ENCODE assay signal across 9 cellular contexts in genomic region chr11:68014157-68014965, GRCh38. TPM values are rescaled to one million over a fixed set of nuclear protein-coding genes. Genes with fewer than 3 reads are reported as not detected.
DNase-seq lines count a peak whose midpoint lies in the region; ATAC-seq, FAIRE-seq and TF ChIP-seq lines count a peak whose summit lies in the region.
"Had no signal": no experiment of that assay in that cellular context is flagged by ENCODE, and none has a peak within 500 bp of the region (broad histone marks: within the 10 kb centered on the region; RNA-seq: fewer than 3 reads in every experiment).

No MANE protein-coding gene starts in this region.

- TF ChIP-seq POLR2A in HepG2 (IDR thresholded peaks at IDR 0.05; ENCODE audit: insufficient read depth in 1 of 2, low read depth in 2 of 2, low read length in 2 of 2): no peak
- no peak for TF ChIP-seq POLR2A in right lobe of liver (IDR thresholded peaks at IDR 0.05)
- TF ChIP-seq POLR2A in GM12892 (IDR thresholded peaks at IDR 0.05; ENCODE audit: low read depth, low read length): no peak

- H3K36me3 ChIP-seq in HepG2 (replicated peaks in 1 of 2; ENCODE audit: control insufficient read depth in 1 of 2, insufficient read depth in 2 of 2, low read length in 2 of 2) (no peaks in the 10 kb centered on the region), right lobe of liver (no peaks in the 10 kb centered on the region), ascending aorta (no peaks in the 10 kb centered on the region), left lung (peaks cover 0 to 15% of the 10 kb centered on the region in 2 donors)

- no peak for TF ChIP-seq CTCF in HepG2 (CRISPR knock-in tag; IDR thresholded peaks at IDR 0.05)
- no peak for TF ChIP-seq CTCF in right lobe of liver (IDR thresholded peaks at IDR 0.05)
- no peak for TF ChIP-seq CTCF in ascending aorta (IDR thresholded peaks at IDR 0.05)
- TF ChIP-seq CTCF in left lung (IDR thresholded peaks at IDR 0.05): no peak

- FAIRE-seq in HepG2 (lab: Jason Lieb, UNC) (no peak), GM12892 (lab: Jason Lieb, UNC) (no peak)

- WGBS in HepG2 (ENCODE audit: low lambda C conversion rate): 80% methylated on average over 10 of the region's 17 CpGs
- WGBS in right lobe of liver (ENCODE audit: insufficient coverage, low coverage, low lambda C conversion rate, missing lambda C conversion rate): 49% methylated on average over 2 of the region's 17 CpGs

- CTCF ChIA-PET in HepG2 (lab: Yijun Ruan, JAX; ENCODE audit: low intra/inter-chr PET ratio, low total read pairs): no interaction called here

- H3K79me2 ChIP-seq in HepG2 (ENCODE audit: insufficient read depth, low read length): no peaks in the 10 kb centered on the region

- H3K27ac ChIP-seq in HepG2 (ENCODE audit: extremely low read length, insufficient read depth, low read length) (peak overlapping the region; percentile 74), right lobe of liver (no peak overlapping the region), ascending aorta (peak overlapping the region; percentile 50 to 56), left lung (peak overlapping the region; percentile 65 to 85)

- H3K4me2 ChIP-seq in HepG2 (ENCODE audit: low read depth, low read length): 0 out of 2 replicates have a peak overlapping the region, but pooled peaks have one; percentile 2

- H3K4me3 ChIP-seq in HepG2 (replicated peaks in 1 of 3; ENCODE audit: insufficient read depth in 1 of 3, low read depth in 2 of 3, low read length in 3 of 3) (no peak overlapping the region), right lobe of liver (no peak overlapping the region), ascending aorta (no peak overlapping the region), left lung (no peak overlapping the region)

- POLR2A ChIA-PET in HepG2 (lab: Yijun Ruan, JAX): no interaction called here

- in situ Hi-C loops in HepG2 (cut with HindIII; ENCODE audit: extremely low pct_ligation_motif_present, low pct_unique_long_range_greater_than_20kb): no loop called here

- H3K9ac ChIP-seq in HepG2 (ENCODE audit: insufficient read depth, low read depth, low read length): peak overlapping the region; percentile 56

- H3K9me3 ChIP-seq in HepG2 (ENCODE audit: low read length): no peaks in the 10 kb centered on the region
- no peaks in the 10 kb centered on the region for H3K9me3 ChIP-seq in right lobe of liver
- H3K9me3 ChIP-seq in ascending aorta: no peaks in the 10 kb centered on the region
- no peaks in the 10 kb centered on the region for H3K9me3 ChIP-seq in left lung

- no peak overlapping the region for H2AFZ ChIP-seq in HepG2 (ENCODE audit: low read length)

- H3K4me1 ChIP-seq in HepG2 (ENCODE audit: insufficient read depth, low read length): peaks cover 93% of the 10 kb centered on the region
- peaks cover 0 to 24% (median 6%) of the 10 kb centered on the region in 4 donors for H3K4me1 ChIP-seq in right lobe of liver
- H3K4me1 ChIP-seq in ascending aorta: peaks cover 9 to 31% of the 10 kb centered on the region in 2 donors
- peaks cover 43 to 73% of the 10 kb centered on the region in 2 donors for H3K4me1 ChIP-seq in left lung

- intact Hi-C loops in HepG2 (cut with micrococcal nuclease; ENCODE audit: unreplicated experiment): no loop called here
- intact Hi-C loops in right lobe of liver (cut with DNase I): no loop called here
- intact Hi-C loops in ascending aorta (cut with DNase I): loop anchor here (10.0 kb wide), 1 partner anchor 430 kb away; no protein-coding TSS in a partner anchor
- intact Hi-C loops in left lung (cut with DNase I): no loop called here
- intact Hi-C loops in head of caudate nucleus (cut with DNase I): loop anchor here (10.0 kb wide), 1 partner anchor 190 kb away; no protein-coding TSS in a partner anchor

- no TSS peak for BruUV-seq in HepG2 (replicated peaks; lab: Mats Ljungman, UMichigan)

- no peak for TF ChIP-seq EP300 in HepG2 (IDR thresholded peaks at IDR 0.05; ENCODE audit: low read depth in 2 of 2, low read length in 2 of 2)
- TF ChIP-seq EP300 in HepG2 (CRISPR knock-in tag; IDR thresholded peaks at IDR 0.05; ENCODE audit: borderline replicate concordance): no peak

- no peaks in the 10 kb centered on the region for H3K27me3 ChIP-seq in HepG2 (ENCODE audit: control insufficient read depth in 1 of 2, insufficient read depth in 2 of 2, low read length in 2 of 2)
- H3K27me3 ChIP-seq in right lobe of liver: no peaks in the 10 kb centered on the region
- no peaks in the 10 kb centered on the region for H3K27me3 ChIP-seq in ascending aorta
- H3K27me3 ChIP-seq in left lung: no peaks in the 10 kb centered on the region

- ATAC-seq in HepG2 (no peak), right lobe of liver (no peak), left lung (peak; percentile 53)

- H4K20me1 ChIP-seq in HepG2 (ENCODE audit: insufficient read depth, low read length): no peaks in the 10 kb centered on the region

- no peak for TF ChIP-seq RAD21 in HepG2 (CRISPR knock-in tag; IDR thresholded peaks at IDR 0.05)

- DNase-seq in HepG2 (ENCODE audit: low spot score) (no peak), right lobe of liver (no peak), ascending aorta (ENCODE audit: low spot score in 2 of 2) (peak in 1 of 2 donors; percentile 80), left lung (peak; percentile 90 to 91), pons (ENCODE audit: low spot score) (no peak), head of caudate nucleus (no peak), GM12892 (ENCODE audit: insufficient read length) (no peak), NCI-H1092 treated with DMSO at 0.1 percent for 48 hours (lab: John Stamatoyannopoulos, UW) (no peak)
- DNase-seq: activated CD4-positive, alpha-beta T cell treated with anti-CD3 and anti-CD28 coated beads for 48 hours had no signal

RNA-seq across cellular contexts. Expression of gene ALDH3B1, which starts 4.2 kb away (rescaled TPM):
- total RNA-seq in HepG2 (2016; rRNA removed; fragmentation: Illumina TruSeq; extraction: Trizol) (4.0 and 4.5 TPM in 2 replicates), right lobe of liver (1 to 10 TPM; 2.3 to 7.4 (median 4.4) TPM), ascending aorta (42.8 TPM), left lung (10 to 100 TPM; 59.3 to 87.1 TPM)
- total RNA-seq in HepG2 (2016; cell fraction: cytosol; rRNA removed; fragmentation: Illumina TruSeq; extraction: Trizol; ENCODE audit: low read depth): 0.62 and 0.91 TPM in 2 replicates
- total RNA-seq in HepG2 (2016; cell fraction: insoluble cytoplasmic fraction; rRNA removed; fragmentation: Illumina TruSeq; extraction: Trizol): 4.3 and 4.5 TPM in 2 replicates
- total RNA-seq in HepG2 (2016; cell fraction: membrane; rRNA removed; fragmentation: Illumina TruSeq; extraction: Trizol): 2.2 and 2.4 TPM in 2 replicates
- 1.6 and 2.1 TPM in 2 replicates for total RNA-seq in HepG2 (2016; cell fraction: nucleus; rRNA removed; fragmentation: Illumina TruSeq; extraction: Trizol)
- 5.1 and 6.7 TPM in 2 replicates for polyA plus RNA-seq in HepG2 (2011; rRNA removed)
- 2.8 and 5.9 TPM in 2 replicates for polyA plus RNA-seq in HepG2 (2011; cell fraction: cytosol; rRNA removed)
- 5.1 and 6.8 TPM in 2 replicates for polyA plus RNA-seq in HepG2 (2011; cell fraction: nucleus; rRNA removed)
- polyA plus RNA-seq in HepG2 (2012): 2.1 and 3.2 TPM in 2 replicates
- 0.81 and 0.85 TPM in 2 replicates for polyA plus RNA-seq in HepG2 (2016; cell fraction: cytosol; fragmentation: Illumina TruSeq; extraction: Trizol; ENCODE audit: low read depth)
- 4.5 and 4.7 TPM in 2 replicates for polyA plus RNA-seq in HepG2 (2016; cell fraction: insoluble cytoplasmic fraction; fragmentation: Illumina TruSeq; extraction: Trizol; ENCODE audit: low read depth)
- polyA plus RNA-seq in HepG2 (2016; cell fraction: membrane; fragmentation: Illumina TruSeq; extraction: Trizol; ENCODE audit: low read depth): 1.9 and 2.1 TPM in 2 replicates
- polyA plus RNA-seq in HepG2 (2016; cell fraction: nucleus; fragmentation: Illumina TruSeq; extraction: Trizol; ENCODE audit: insufficient read depth, low read depth): 4.1 and 4.6 TPM in 2 replicates
- polyA minus RNA-seq in HepG2 (2011; rRNA and poly(A)+ RNA removed; ENCODE audit: low replicate concordance): 7.3 and 37.4 TPM in 2 replicates
- 2.2 and 3.3 TPM in 2 replicates for polyA minus RNA-seq in HepG2 (2011; cell fraction: cytosol; rRNA and poly(A)+ RNA removed)
- polyA minus RNA-seq in HepG2 (2011; cell fraction: nucleus; rRNA and poly(A)+ RNA removed): 1.6 and 3.1 TPM in 2 replicates
- polyA plus RNA-seq in GM12892 (2012; ENCODE audit: missing spikeins): 0.13 TPM

RNA-seq across cellular contexts. Expression of gene UNC93B1, which starts 10.5 kb away (rescaled TPM):
- 2.3 and 8.8 TPM in 2 replicates for total RNA-seq in HepG2 (2016; rRNA removed; fragmentation: Illumina TruSeq; extraction: Trizol)
- total RNA-seq in HepG2 (2016; cell fraction: cytosol; rRNA removed; fragmentation: Illumina TruSeq; extraction: Trizol; ENCODE audit: low read depth): 3.9 and 4.4 TPM in 2 replicates
- 2.9 and 9.2 TPM in 2 replicates for total RNA-seq in HepG2 (2016; cell fraction: insoluble cytoplasmic fraction; rRNA removed; fragmentation: Illumina TruSeq; extraction: Trizol)
- 4.6 and 5.3 TPM in 2 replicates for total RNA-seq in HepG2 (2016; cell fraction: membrane; rRNA removed; fragmentation: Illumina TruSeq; extraction: Trizol)
- total RNA-seq in HepG2 (2016; cell fraction: nucleus; rRNA removed; fragmentation: Illumina TruSeq; extraction: Trizol): 10.8 and 10.9 TPM in 2 replicates
- 18.9 and 25.3 TPM in 2 replicates for polyA plus RNA-seq in HepG2 (2011; rRNA removed)
- 14.1 and 18.0 TPM in 2 replicates for polyA plus RNA-seq in HepG2 (2011; cell fraction: cytosol; rRNA removed)
- 71.1 and 107 TPM in 2 replicates for polyA plus RNA-seq in HepG2 (2011; cell fraction: nucleus; rRNA removed)
- 8.1 and 8.5 TPM in 2 replicates for polyA plus RNA-seq in HepG2 (2012)
- polyA plus RNA-seq in HepG2 (2016; cell fraction: cytosol; fragmentation: Illumina TruSeq; extraction: Trizol; ENCODE audit: low read depth): 1.5 and 2.4 TPM in 2 replicates
- polyA plus RNA-seq in HepG2 (2016; cell fraction: insoluble cytoplasmic fraction; fragmentation: Illumina TruSeq; extraction: Trizol; ENCODE audit: low read depth): 2.4 and 2.7 TPM in 2 replicates
- 3.0 and 3.2 TPM in 2 replicates for polyA plus RNA-seq in HepG2 (2016; cell fraction: membrane; fragmentation: Illumina TruSeq; extraction: Trizol; ENCODE audit: low read depth)
- polyA plus RNA-seq in HepG2 (2016; cell fraction: nucleus; fragmentation: Illumina TruSeq; extraction: Trizol; ENCODE audit: insufficient read depth, low read depth): 17.9 and 19.5 TPM in 2 replicates
- polyA minus RNA-seq in HepG2 (2011; rRNA and poly(A)+ RNA removed; ENCODE audit: low replicate concordance): 56.7 and 87.2 TPM in 2 replicates
- polyA minus RNA-seq in HepG2 (2011; cell fraction: cytosol; rRNA and poly(A)+ RNA removed): 10.2 and 12.8 TPM in 2 replicates
- 7.0 and 9.1 TPM in 2 replicates for polyA minus RNA-seq in HepG2 (2011; cell fraction: nucleus; rRNA and poly(A)+ RNA removed)
- total RNA-seq in right lobe of liver: 10 to 100 TPM; 13.3 to 21.4 (median 17.9) TPM
- total RNA-seq in ascending aorta: 74.7 TPM
- total RNA-seq in left lung: 10 to 100 TPM; 52.5 to 98.9 TPM
- 19.5 TPM for polyA plus RNA-seq in GM12892 (2012; ENCODE audit: missing spikeins)

RNA-seq across cellular contexts. Expression of gene NDUFS8, which starts 16.1 kb away (rescaled TPM):
- total RNA-seq in HepG2 (2016; rRNA removed; fragmentation: Illumina TruSeq; extraction: Trizol): 120 and 158 TPM in 2 replicates
- 120 and 122 TPM in 2 replicates for total RNA-seq in HepG2 (2016; cell fraction: cytosol; rRNA removed; fragmentation: Illumina TruSeq; extraction: Trizol; ENCODE audit: low read depth)
- 111 and 153 TPM in 2 replicates for total RNA-seq in HepG2 (2016; cell fraction: insoluble cytoplasmic fraction; rRNA removed; fragmentation: Illumina TruSeq; extraction: Trizol)
- total RNA-seq in HepG2 (2016; cell fraction: membrane; rRNA removed; fragmentation: Illumina TruSeq; extraction: Trizol): 119 and 125 TPM in 2 replicates
- total RNA-seq in HepG2 (2016; cell fraction: nucleus; rRNA removed; fragmentation: Illumina TruSeq; extraction: Trizol): 68.1 and 87.4 TPM in 2 replicates
- polyA plus RNA-seq in HepG2 (2011; rRNA removed): 96.7 and 101 TPM in 2 replicates
- polyA plus RNA-seq in HepG2 (2011; cell fraction: cytosol; rRNA removed): 77.4 and 163 TPM in 2 replicates
- 142 and 151 TPM in 2 replicates for polyA plus RNA-seq in HepG2 (2011; cell fraction: nucleus; rRNA removed)
- 65.2 and 96.9 TPM in 2 replicates for polyA plus RNA-seq in HepG2 (2012)
- polyA plus RNA-seq in HepG2 (2016; cell fraction: cytosol; fragmentation: Illumina TruSeq; extraction: Trizol; ENCODE audit: low read depth): 109 and 135 TPM in 2 replicates
- polyA plus RNA-seq in HepG2 (2016; cell fraction: insoluble cytoplasmic fraction; fragmentation: Illumina TruSeq; extraction: Trizol; ENCODE audit: low read depth): 108 and 124 TPM in 2 replicates
- 110 and 125 TPM in 2 replicates for polyA plus RNA-seq in HepG2 (2016; cell fraction: membrane; fragmentation: Illumina TruSeq; extraction: Trizol; ENCODE audit: low read depth)
- 158 and 161 TPM in 2 replicates for polyA plus RNA-seq in HepG2 (2016; cell fraction: nucleus; fragmentation: Illumina TruSeq; extraction: Trizol; ENCODE audit: insufficient read depth, low read depth)
- polyA minus RNA-seq in HepG2 (2011; rRNA and poly(A)+ RNA removed; ENCODE audit: low replicate concordance): 172 and 212 TPM in 2 replicates
- 66.2 and 72.5 TPM in 2 replicates for polyA minus RNA-seq in HepG2 (2011; cell fraction: cytosol; rRNA and poly(A)+ RNA removed)
- 33.6 and 40.9 TPM in 2 replicates for polyA minus RNA-seq in HepG2 (2011; cell fraction: nucleus; rRNA and poly(A)+ RNA removed)
- total RNA-seq in right lobe of liver: 100 to 1,000 TPM in 3 of 6 experiments, 10 to 100 TPM in 3; 61.9 to 159 (median 88.4) TPM
- 316 TPM for total RNA-seq in ascending aorta
- 100 to 1,000 TPM; 148 to 151 TPM for total RNA-seq in left lung
- polyA plus RNA-seq in GM12892 (2012; ENCODE audit: missing spikeins): 67.3 TPM

RNA-seq across cellular contexts. Expression of gene TCIRG1, which starts 24.5 kb away (rescaled TPM):
- total RNA-seq in HepG2 (2016; rRNA removed; fragmentation: Illumina TruSeq; extraction: Trizol): 9.9 and 48.0 TPM in 2 replicates
- 10.6 and 10.9 TPM in 2 replicates for total RNA-seq in HepG2 (2016; cell fraction: cytosol; rRNA removed; fragmentation: Illumina TruSeq; extraction: Trizol; ENCODE audit: low read depth)
- 7.6 and 52.5 TPM in 2 replicates for total RNA-seq in HepG2 (2016; cell fraction: insoluble cytoplasmic fraction; rRNA removed; fragmentation: Illumina TruSeq; extraction: Trizol)
- 8.3 and 8.4 TPM in 2 replicates for total RNA-seq in HepG2 (2016; cell fraction: membrane; rRNA removed; fragmentation: Illumina TruSeq; extraction: Trizol)
- 57.2 and 73.6 TPM in 2 replicates for total RNA-seq in HepG2 (2016; cell fraction: nucleus; rRNA removed; fragmentation: Illumina TruSeq; extraction: Trizol)
- 69.6 and 97.2 TPM in 2 replicates for polyA plus RNA-seq in HepG2 (2011; rRNA removed)
- polyA plus RNA-seq in HepG2 (2011; cell fraction: cytosol; rRNA removed): 25.1 and 41.9 TPM in 2 replicates
- 1,399 and 1,906 TPM in 2 replicates for polyA plus RNA-seq in HepG2 (2011; cell fraction: nucleus; rRNA removed)
- 23.6 and 37.0 TPM in 2 replicates for polyA plus RNA-seq in HepG2 (2012)
- polyA plus RNA-seq in HepG2 (2016; cell fraction: cytosol; fragmentation: Illumina TruSeq; extraction: Trizol; ENCODE audit: low read depth): 3.6 and 4.6 TPM in 2 replicates
- 7.3 and 10.3 TPM in 2 replicates for polyA plus RNA-seq in HepG2 (2016; cell fraction: insoluble cytoplasmic fraction; fragmentation: Illumina TruSeq; extraction: Trizol; ENCODE audit: low read depth)
- 5.5 and 6.6 TPM in 2 replicates for polyA plus RNA-seq in HepG2 (2016; cell fraction: membrane; fragmentation: Illumina TruSeq; extraction: Trizol; ENCODE audit: low read depth)
- polyA plus RNA-seq in HepG2 (2016; cell fraction: nucleus; fragmentation: Illumina TruSeq; extraction: Trizol; ENCODE audit: insufficient read depth, low read depth): 176 and 189 TPM in 2 replicates
- polyA minus RNA-seq in HepG2 (2011; rRNA and poly(A)+ RNA removed; ENCODE audit: low replicate concordance): 49.2 and 98.2 TPM in 2 replicates
- polyA minus RNA-seq in HepG2 (2011; cell fraction: cytosol; rRNA and poly(A)+ RNA removed): 22.7 and 28.6 TPM in 2 replicates
- polyA minus RNA-seq in HepG2 (2011; cell fraction: nucleus; rRNA and poly(A)+ RNA removed): 100 and 121 TPM in 2 replicates
- 10 to 100 TPM; 39.4 to 97.1 (median 69.3) TPM for total RNA-seq in right lobe of liver
- total RNA-seq in ascending aorta: 385 TPM
- 100 to 1,000 TPM; 191 to 323 TPM for total RNA-seq in left lung
- polyA plus RNA-seq in GM12892 (2012; ENCODE audit: missing spikeins): 32.9 TPM

Comparison
In these comparisons a context has a peak if more than half of its experiments do, and no peak if none do; other contexts are left out.
1. H3K27ac ChIP-seq: peak in HepG2 (single experiment), ascending aorta (2 of 2) and left lung (2 of 2); none in right lobe of liver (0 of 3).
2. DNase-seq: peak in left lung (2 of 2); none in HepG2 (single experiment), right lobe of liver (0 of 3), pons (single experiment), head of caudate nucleus (0 of 42), GM12892 (single experiment) and NCI-H1092 treated with DMSO at 0.1 percent for 48 hours (single experiment).
3. intact Hi-C loops: an anchor here in ascending aorta (10.0 kb wide) and head of caudate nucleus (10.0 kb wide); none called in HepG2, right lobe of liver and left lung.